ENCODE assay signal across 9 cellular contexts in the genomic region with DNA sequence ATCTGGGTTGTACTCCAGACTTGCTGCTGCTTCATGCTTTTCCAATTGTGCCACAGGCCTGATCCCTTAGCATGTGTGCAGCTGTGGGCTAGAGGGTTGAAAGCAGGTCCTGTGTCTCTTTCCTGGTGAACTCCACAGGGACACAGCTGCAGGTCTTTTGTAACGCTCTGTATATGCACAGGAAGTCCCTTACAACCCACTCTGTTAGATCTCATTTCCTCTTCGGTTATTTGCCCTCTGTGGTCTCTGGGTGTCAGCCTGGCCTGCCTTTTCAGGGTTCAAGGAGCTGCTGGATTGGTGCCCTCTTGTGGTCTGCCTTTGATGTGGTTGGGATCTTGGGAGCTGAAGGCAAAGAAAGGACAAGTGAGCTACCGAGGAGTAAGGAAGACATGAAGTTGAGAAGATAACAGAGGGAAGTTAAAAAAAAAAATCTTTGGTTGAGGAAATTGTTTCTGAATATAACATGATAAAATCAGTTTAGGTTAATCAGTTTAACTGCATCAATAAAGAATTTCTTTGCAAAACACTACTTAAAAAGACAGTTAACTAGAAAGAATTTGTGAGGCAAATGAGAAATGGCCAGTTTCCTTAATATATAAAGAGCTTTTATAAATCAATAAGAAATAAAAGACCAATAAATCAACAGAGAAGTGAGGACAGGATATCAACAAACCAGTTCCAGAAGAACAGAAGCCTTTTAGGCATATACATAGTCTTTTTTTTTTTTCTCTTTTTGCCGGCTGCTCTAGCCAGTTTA. TPM values are rescaled to one million over a fixed set of nuclear protein-coding genes. Genes with fewer than 3 reads are reported as not detected.
DNase-seq lines count a peak whose midpoint lies in the region; ATAC-seq, FAIRE-seq and TF ChIP-seq lines count a peak whose summit lies in the region.
"Had no signal": no experiment of that assay in that cellular context is flagged by ENCODE, and none has a peak within 500 bp of the region (broad histone marks: within the 10 kb centered on the region; RNA-seq: fewer than 3 reads in every experiment).

No MANE protein-coding gene starts in this region.

- H3K27ac ChIP-seq in BLaER1 treated with 17β-estradiol and CSF1 and Interleukin-3, amounts not matched to agents 10 nM and 100 nM = peak overlapping the region in 10 of 11 experiments; percentile 1 to 89 (median 85); a peak in 18 of 22 replicates
- peak overlapping the region in 1 of 12 donors; percentile 4 for H3K27ac ChIP-seq in heart left ventricle
- H3K27ac ChIP-seq: tibial nerve had no signal

- peaks cover 0 to 21% (median 12%) of the 10 kb centered on the region in 11 experiments; a peak in 11 of 22 replicates for H3K27me3 ChIP-seq in BLaER1 treated with 17β-estradiol and CSF1 and Interleukin-3, amounts not matched to agents 10 nM and 100 nM
- H3K27me3 ChIP-seq in heart left ventricle = no peaks in the 10 kb centered on the region
- H3K27me3 ChIP-seq: tibial nerve had no signal

- WGBS in heart left ventricle, 4 donors = 34 to 47% (median 41%) methylated on average over 4 of the region's 4 CpGs

- H3K36me3 ChIP-seq in BLaER1 treated with 17β-estradiol and CSF1 and Interleukin-3, amounts not matched to agents 10 nM and 100 nM = peaks cover 0 to 27% (median 14%) of the 10 kb centered on the region in 11 experiments; a peak in 15 of 22 replicates
- H3K36me3 ChIP-seq in heart left ventricle = no peaks in the 10 kb centered on the region
- H3K36me3 ChIP-seq: tibial nerve had no signal

- H3K4me3 Mint-ChIP-seq in activated T-cell treated with anti-CD3 and anti-CD28 coated beads, Interleukin-2, amount 50 U/mL, for 72 hours = peak overlapping the region; percentile 36 to 38

- peak; percentile 18 to 57 (median 42) for TF ChIP-seq CTCF in heart left ventricle (IDR thresholded peaks at IDR 0.05)

- H3K9me3 ChIP-seq in BLaER1 treated with 17β-estradiol and CSF1 and Interleukin-3, amounts not matched to agents 10 nM and 100 nM (replicated peaks in 1 of 11) = peaks cover 18 to 28% (median 21%) of the 10 kb centered on the region in 11 experiments
- peaks cover 0 to 4% (median 0%) of the 10 kb centered on the region in 12 donors for H3K9me3 ChIP-seq in heart left ventricle
- H3K9me3 ChIP-seq: tibial nerve had no signal

- H3K4me2 ChIP-seq in BLaER1 treated with 17β-estradiol and CSF1 and Interleukin-3, amounts not matched to agents 10 nM and 100 nM = peak overlapping the region; percentile 74 to 93 (median 85)

- FAIRE-seq in RCC 7860 (lab: Jason Lieb, UNC) = peak; percentile 89

- TF ChIP-seq POLR2A in heart left ventricle (IDR thresholded peaks at IDR 0.05) = no peak

- H3K4me3 ChIP-seq in BLaER1 treated with 17β-estradiol and CSF1 and Interleukin-3, amounts not matched to agents 10 nM and 100 nM = peak overlapping the region in 3 of 10 experiments; percentile 1 to 31 (median 25); a peak in 5 of 20 replicates
- H3K4me3 ChIP-seq in heart left ventricle = no peak overlapping the region
- H3K4me3 ChIP-seq: tibial nerve had no signal

- H3K4me1 ChIP-seq in BLaER1 treated with 17β-estradiol and CSF1 and Interleukin-3, amounts not matched to agents 10 nM and 100 nM = peaks cover 38 to 82% (median 76%) of the 10 kb centered on the region in 10 experiments
- H3K4me1 ChIP-seq in heart left ventricle = peaks cover 0 to 23% (median 0%) of the 10 kb centered on the region in 12 donors

- ATAC-seq in GM18873 (IDR thresholded peaks at IDR 0.05; ENCODE audit: low FRiP score, unreplicated experiment) = peak; percentile 79
- ATAC-seq in HG03095 (IDR thresholded peaks at IDR 0.05; ENCODE audit: unreplicated experiment) = peak; percentile 77
- peak; percentile 74 to 92 for ATAC-seq in activated T-cell treated with anti-CD3 and anti-CD28 coated beads, Interleukin-2, amount 50 U/mL, for 72 hours (replicated peaks in 1 of 2)
- ATAC-seq in heart left ventricle = peak; percentile 32 to 80 (median 60)

- intact Hi-C loops in heart left ventricle (cut with DNase I) = loop anchor here in 1 of 10 donors (2.0 kb wide), 1 partner anchor 103 kb away; a partner anchor contains a TSS

- H3K9ac ChIP-seq in BLaER1 treated with 17β-estradiol and CSF1 and Interleukin-3, amounts not matched to agents 10 nM and 100 nM = peak overlapping the region; percentile 7 to 75 (median 72); a peak in 18 of 22 replicates

- H4K20me1 ChIP-seq in BLaER1 treated with 17β-estradiol and CSF1 and Interleukin-3, amounts not matched to agents 10 nM and 100 nM = peaks cover 0 to 89% (median 64%) of the 10 kb centered on the region in 11 experiments; a peak in 18 of 22 replicates

- no peaks in the 10 kb centered on the region for H3K27me3 Mint-ChIP-seq in activated T-cell treated with anti-CD3 and anti-CD28 coated beads, Interleukin-2, amount 50 U/mL, for 72 hours (ENCODE audit: low read depth)

- H3K27ac Mint-ChIP-seq in activated T-cell treated with anti-CD3 and anti-CD28 coated beads, Interleukin-2, amount 50 U/mL, for 72 hours = peak overlapping the region; percentile 74

- peaks cover 0 to 2% of the 10 kb centered on the region in 2 donors for H3K36me3 Mint-ChIP-seq in activated T-cell treated with anti-CD3 and anti-CD28 coated beads, Interleukin-2, amount 50 U/mL, for 72 hours (ENCODE audit: insufficient read depth in 2 of 2)

- H3K4me1 Mint-ChIP-seq in activated T-cell treated with anti-CD3 and anti-CD28 coated beads, Interleukin-2, amount 50 U/mL, for 72 hours (ENCODE audit: low read depth) = peaks cover 62% of the 10 kb centered on the region

- DNase-seq in RCC 7860 (ENCODE audit: low spot score) = peak; percentile 85
- DNase-seq in activated T-cell treated with anti-CD3 and anti-CD28 coated beads, Interleukin-2, amount 50 U/mL, for 72 hours = peak; percentile 38 to 62
- DNase-seq in heart left ventricle = peak in 4 of 5 donors; percentile 46 to 65 (median 52)
- DNase-seq in stimulated activated CD4-positive, alpha-beta T cell treated with anti-CD3 and anti-CD28 coated beads, TNF-alpha, amount 100 ng/mL, for 4 hours (ENCODE audit: low read depth in 3 of 3) = peak in 2 of 3 experiments; percentile 5 to 9
- no peak for DNase-seq in NCI-H82 (lab: John Stamatoyannopoulos, UW)

- H3K9me3 Mint-ChIP-seq in activated T-cell treated with anti-CD3 and anti-CD28 coated beads, Interleukin-2, amount 50 U/mL, for 72 hours = no peaks in the 10 kb centered on the region

RNA-seq across cellular contexts. Expression of a gene that starts 44.1 kb away (rescaled TPM):
- total RNA-seq in activated T-cell treated with anti-CD3 and anti-CD28 coated beads, Interleukin-2, amount 50 U/mL, for 72 hours = 10 to 100 TPM; 39.8 to 47.3 TPM
- total RNA-seq in heart left ventricle = 10 to 100 TPM in 7 of 9 donors, 1 to 10 TPM in 2; 7.6 to 26.6 (median 13.9) TPM
- polyA plus RNA-seq in heart left ventricle = 10 to 100 TPM in 1 of 2 donors, 1 to 10 TPM in 1; 4.5 to 53.7 TPM
